In the genomic region with DNA sequence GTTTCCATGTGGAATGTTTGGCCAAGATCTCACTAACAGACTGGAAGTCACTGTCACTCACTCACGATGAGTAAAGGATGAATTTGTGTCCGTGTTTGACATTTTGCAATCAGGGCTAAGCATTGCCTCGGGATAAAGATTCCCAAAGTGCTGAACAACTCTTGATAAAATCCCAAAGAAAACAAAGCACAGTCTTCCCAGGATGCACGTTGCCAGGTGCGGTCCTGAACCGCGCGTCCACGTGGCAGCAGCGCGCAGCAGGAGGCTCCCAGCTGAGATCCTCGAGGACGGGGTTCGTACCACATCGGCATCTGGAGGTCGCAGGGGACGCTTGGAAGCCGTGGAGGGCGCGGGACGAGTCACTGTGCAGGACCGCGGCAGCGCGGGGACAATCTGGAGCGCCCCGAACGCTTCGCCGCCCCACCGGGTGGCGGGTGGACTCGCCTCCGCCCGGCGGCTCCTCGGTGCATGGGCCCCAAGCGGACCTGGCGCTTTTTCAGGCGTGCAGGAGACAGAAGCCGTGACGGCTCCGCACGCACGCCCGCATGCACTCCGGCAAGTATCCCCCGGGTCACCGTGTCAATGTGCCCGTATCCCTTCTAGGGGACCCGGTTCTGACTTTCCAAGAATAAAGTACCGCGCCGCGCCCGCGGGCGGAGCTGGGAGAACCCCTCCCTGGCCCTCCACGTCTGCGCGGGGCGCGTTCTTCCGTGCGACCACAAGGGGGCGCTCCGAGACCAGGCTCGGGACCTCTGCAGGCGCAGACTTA, we compare ENCODE assay signal across 8 cellular contexts. TPM values are rescaled to one million over a fixed set of nuclear protein-coding genes. Genes with fewer than 3 reads are reported as not detected.
DNase-seq lines count a peak whose midpoint lies in the region; ATAC-seq, FAIRE-seq and TF ChIP-seq lines count a peak whose summit lies in the region.

No MANE protein-coding gene starts in this region.

- H3K36me3 ChIP-seq in bronchial epithelial cell (ENCODE audit: control insufficient read depth, insufficient read depth, low read length): no peaks in the 10 kb centered on the region

- H3K27me3 ChIP-seq in bronchial epithelial cell (ENCODE audit: control insufficient read depth, insufficient read depth, low read length): no peaks in the 10 kb centered on the region

- DNase-seq in T-helper 1 cell (peak; percentile 65 to 86 (median 80)), bronchial epithelial cell (ENCODE audit: low read depth) (peak; percentile 89), left kidney (ENCODE audit: low read depth, low spot score) (peak; percentile 94), NCI-H1048 (lab: John Stamatoyannopoulos, UW) (no peak), NCI-H1092 (lab: John Stamatoyannopoulos, UW) (no peak)
- peak; percentile 83 for DNase-seq in stimulated activated CD4-positive, alpha-beta T cell treated with anti-CD3 and anti-CD28 coated beads, Interleukin-2, amount 100 ng/mL, for 4 hours (ENCODE audit: low read depth)

- peak overlapping the region; percentile 29 for H3K4me3 ChIP-seq in bronchial epithelial cell (ENCODE audit: low read depth, low read length)

- TF ChIP-seq CTCF in bronchial epithelial cell (IDR thresholded peaks at IDR 0.05; ENCODE audit: insufficient read depth, low read length, severe bottlenecking): peak; percentile 97

- ATAC-seq in GM18520 (IDR thresholded peaks at IDR 0.05; ENCODE audit: unreplicated experiment): peak; percentile 56
- ATAC-seq in HG03064 (IDR thresholded peaks at IDR 0.05; ENCODE audit: low read depth, unreplicated experiment): peak; percentile 80

- no peak for FAIRE-seq in bronchial epithelial cell (lab: Jason Lieb, UNC)

RNA-seq across cellular contexts. Expression of a gene that starts 17.7 kb away (rescaled TPM):
- not detected in 2 replicates for total RNA-seq in bronchial epithelial cell

RNA-seq across cellular contexts. Expression of a gene that starts 36.1 kb away (rescaled TPM):
- not detected in 2 replicates for total RNA-seq in bronchial epithelial cell

Comparison
In these comparisons a context has a peak if more than half of its experiments do, and no peak if none do; other contexts are left out.
1. DNase-seq: peak in T-helper 1 cell (5 of 5), bronchial epithelial cell (single experiment), left kidney (single experiment) and stimulated activated CD4-positive, alpha-beta T cell treated with anti-CD3 and anti-CD28 coated beads, Interleukin-2, amount 100 ng/mL, for 4 hours (single experiment); none in NCI-H1048 (single experiment) and NCI-H1092 (single experiment).